2 cellular contexts compared by ENCODE assay signal in the genomic region with DNA sequence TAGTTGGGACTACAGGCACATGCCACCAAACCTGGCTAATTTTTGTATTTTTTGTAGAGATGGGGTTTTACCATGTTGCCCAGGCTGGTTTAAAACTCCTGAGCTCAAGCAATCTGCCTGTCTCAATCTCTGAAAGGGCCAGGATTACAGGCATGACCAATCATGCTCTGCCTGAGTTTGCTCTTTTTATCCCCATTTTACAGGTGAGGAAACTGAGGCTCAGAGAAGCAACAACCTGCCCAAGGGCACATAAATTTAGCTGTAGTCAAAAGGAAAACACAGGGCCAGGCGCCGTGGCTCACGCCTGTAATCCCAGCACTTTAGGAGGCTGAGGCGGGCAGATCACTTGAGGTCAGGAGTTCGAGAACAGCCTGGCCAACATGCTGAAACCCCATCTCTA.
TF ChIP-seq lines count a peak whose summit lies in the region.

No MANE protein-coding gene starts in this region.

TF ChIP-seq in K562, 482 proteins besides CTCF, POLR2A, EP300 and RAD21:
- peak; percentile 55 for TF ChIP-seq RBM25 (IDR thresholded peaks at IDR 0.05; ENCODE audit: low read depth, low read length, severe bottlenecking)
- TF ChIP-seq BCOR (IDR thresholded peaks at IDR 0.05) = peak; percentile 49; the same call in 1 of the 2 replicates
- TF ChIP-seq SMARCA5 (IDR thresholded peaks at IDR 0.05) = peak; percentile 47; the same call in 1 of the 2 replicates
TF ChIP-seq in K562: peak in this region for 3; not testable (repeated sequence) for 479.

TF ChIP-seq in HepG2, 621 proteins besides CTCF, POLR2A, EP300 and RAD21:
- TF ChIP-seq ZNF629 (CRISPR knock-in tag; conservative IDR thresholded peaks at IDR 0.05) = peak; percentile 83
